In the genomic region with DNA sequence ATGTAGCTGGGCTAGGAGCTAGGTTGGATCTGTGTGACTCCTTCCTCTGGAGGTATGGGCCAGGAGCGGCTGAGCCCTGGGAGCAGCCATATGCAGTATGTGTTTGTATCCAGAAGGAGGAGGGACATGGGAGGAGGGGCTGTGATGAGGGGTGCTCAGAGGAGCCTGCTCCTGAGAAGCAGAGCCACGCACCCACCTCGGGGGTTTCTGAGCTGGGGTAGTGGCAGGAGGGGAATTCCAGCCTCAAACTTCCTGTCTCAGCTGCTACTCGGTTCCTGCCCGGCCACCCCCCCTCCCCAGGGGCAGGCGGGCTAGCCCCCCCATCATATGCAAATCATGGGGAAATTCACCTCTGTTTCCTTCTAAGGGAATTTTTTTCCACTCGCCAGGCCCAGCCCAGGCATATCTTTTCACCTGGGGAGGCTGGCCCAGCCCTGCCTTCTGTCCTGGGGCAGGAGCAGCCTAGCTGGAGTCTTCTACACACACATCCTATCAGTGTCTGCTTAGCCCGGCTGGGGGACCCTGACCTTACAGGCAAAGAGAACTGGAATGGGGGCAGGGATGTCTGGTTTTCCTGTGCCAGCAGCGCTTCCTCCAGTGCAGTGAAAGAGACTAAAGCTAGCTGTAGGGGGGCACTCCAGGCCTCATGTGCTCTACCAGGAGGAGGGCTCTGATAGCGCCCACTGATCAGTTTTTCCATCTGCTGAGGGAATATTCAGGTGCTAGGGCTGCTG, we compare ENCODE assay signal across 8 cellular contexts. TPM values are rescaled to one million over a fixed set of nuclear protein-coding genes. Genes with fewer than 3 reads are reported as not detected.
DNase-seq lines count a peak whose midpoint lies in the region; ATAC-seq and TF ChIP-seq lines count a peak whose summit lies in the region.

No MANE protein-coding gene starts in this region.

- peaks cover 45% of the 10 kb centered on the region for H3K4me1 ChIP-seq in GM23338 (ENCODE audit: insufficient read depth)
- peaks cover 72 to 90% (median 79%) of the 10 kb centered on the region in 4 donors for H3K4me1 ChIP-seq in esophagus muscularis mucosa
- peaks cover 67% of the 10 kb centered on the region for H3K4me1 ChIP-seq in osteoblast (ENCODE audit: insufficient read depth, low read length)
- peaks cover 3 to 76% (median 71%) of the 10 kb centered on the region in 4 donors for H3K4me1 ChIP-seq in tibial nerve

- 20% methylated on average over 10 of the region's 10 CpGs for WGBS in esophagus muscularis mucosa
- WGBS in tibial nerve, 2 donors: 29 to 31% methylated on average over 9 to 10 of the region's 10 CpGs

- peaks cover 22% of the 10 kb centered on the region for H3K27me3 Mint-ChIP-seq in GM23338 (ENCODE audit: insufficient read depth, low read depth, poor library complexity)

- H3K4me2 ChIP-seq in GM23338: peak overlapping the region; percentile 94
- peak overlapping the region; percentile 98 for H3K4me2 ChIP-seq in osteoblast (ENCODE audit: insufficient read depth, low read length)

- H3K4me3 ChIP-seq in GM23338 (peak overlapping the region; percentile 42), esophagus muscularis mucosa (peak overlapping the region; percentile 86 to 92 (median 92)), osteoblast (ENCODE audit: insufficient read depth, low read length) (peak overlapping the region; percentile 79), tibial nerve (peak overlapping the region; percentile 36 to 93 (median 76))

- DNase-seq in GDM1 (lab: John Stamatoyannopoulos, UW): peak; percentile 33
- DNase-seq in GM23338 (ENCODE audit: low spot score): peak; percentile 69
- peak; percentile 59 for DNase-seq in NCI-H510A (lab: John Stamatoyannopoulos, UW)
- peak; percentile 82 for DNase-seq in activated T-cell treated with anti-CD3 and anti-CD28 coated beads for 24 hours (ENCODE audit: low read depth)
- no peak for DNase-seq in esophagus muscularis mucosa (ENCODE audit: extremely low spot score)
- DNase-seq in osteoblast (ENCODE audit: insufficient read length, low spot score, missing footprints): peak; percentile 85
- no peak for DNase-seq in tibial nerve (ENCODE audit: low spot score in 2 of 2)
- DNase-seq in NCI-H2107 treated with DMSO at 0.1 percent for 48 hours (lab: John Stamatoyannopoulos, UW; ENCODE audit: unreplicated experiment): no peak

- peak overlapping the region; percentile 59 for H3K4me3 Mint-ChIP-seq in GM23338

- H3K36me3 ChIP-seq in GM23338 (ENCODE audit: insufficient read depth) (no peaks in the 10 kb centered on the region), esophagus muscularis mucosa (peaks cover 21 to 47% (median 39%) of the 10 kb centered on the region in 4 donors), osteoblast (ENCODE audit: insufficient read depth, low read length) (peaks cover 49% of the 10 kb centered on the region), tibial nerve (peaks cover 0 to 35% (median 5%) of the 10 kb centered on the region in 3 donors)

- peaks cover 29% of the 10 kb centered on the region for H3K79me2 ChIP-seq in GM23338 (replicated peaks; ENCODE audit: insufficient read depth)
- H3K79me2 ChIP-seq in osteoblast (ENCODE audit: insufficient read depth, low read length): peaks cover 81% of the 10 kb centered on the region

- H3K27ac Mint-ChIP-seq in GM23338: peak overlapping the region; percentile 95

- peaks cover 49% of the 10 kb centered on the region for H3K4me1 Mint-ChIP-seq in GM23338

- no peaks in the 10 kb centered on the region for H3F3A ChIP-seq in GM23338 (replicated peaks; ENCODE audit: low read depth)

- intact Hi-C loops in esophagus muscularis mucosa (cut with DNase I): no loop called here

- no peak overlapping the region for H2AFZ ChIP-seq in GM23338
- no peak overlapping the region for H2AFZ ChIP-seq in osteoblast (ENCODE audit: low read length)

- peaks cover 41% of the 10 kb centered on the region for H3K36me3 Mint-ChIP-seq in GM23338 (ENCODE audit: low read depth)

- H3K27me3 ChIP-seq in GM23338 (ENCODE audit: insufficient read depth): peaks cover 15% of the 10 kb centered on the region
- no peaks in the 10 kb centered on the region for H3K27me3 ChIP-seq in esophagus muscularis mucosa
- H3K27me3 ChIP-seq in osteoblast (ENCODE audit: insufficient read depth, low read length): no peaks in the 10 kb centered on the region
- H3K27me3 ChIP-seq in tibial nerve: no peaks in the 10 kb centered on the region

- no peaks in the 10 kb centered on the region for H3K9me2 ChIP-seq in GM23338 (ENCODE audit: insufficient read depth)

- no peak for TF ChIP-seq EP300 in esophagus muscularis mucosa (IDR thresholded peaks at IDR 0.05)
- no peak for TF ChIP-seq EP300 in tibial nerve (IDR thresholded peaks at IDR 0.05)

- no peak for TF ChIP-seq CTCF in GM23338 (conservative IDR thresholded peaks at IDR 0.05; ENCODE audit: low read depth in 2 of 2)
- no peak for TF ChIP-seq CTCF in esophagus muscularis mucosa (IDR thresholded peaks at IDR 0.05)
- no peak for TF ChIP-seq CTCF in osteoblast (IDR thresholded peaks at IDR 0.05; ENCODE audit: extremely low read depth, low read depth, low read length)
- no peak for TF ChIP-seq CTCF in tibial nerve (IDR thresholded peaks at IDR 0.05)

- H4K20me1 ChIP-seq in GM23338 (replicated peaks; ENCODE audit: insufficient read depth) (no peaks in the 10 kb centered on the region; the same call in 1 of the 2 replicates), osteoblast (ENCODE audit: insufficient read depth, low read length) (peaks cover 10% of the 10 kb centered on the region)

- no peaks in the 10 kb centered on the region for H3K9me3 Mint-ChIP-seq in GM23338

- no peak for TF ChIP-seq POLR2A in esophagus muscularis mucosa (IDR thresholded peaks at IDR 0.05; ENCODE audit: low read depth)
- TF ChIP-seq POLR2A in tibial nerve (IDR thresholded peaks at IDR 0.05): no peak

- no peaks in the 10 kb centered on the region for H3K9me3 ChIP-seq in esophagus muscularis mucosa
- no peaks in the 10 kb centered on the region for H3K9me3 ChIP-seq in osteoblast (ENCODE audit: low read depth, low read length)
- H3K9me3 ChIP-seq in tibial nerve: no peaks in the 10 kb centered on the region

- H3K27ac ChIP-seq in GM23338 (ENCODE audit: low read depth) (peak overlapping the region; percentile 90), esophagus muscularis mucosa (replicated peaks in 1 of 4) (peak overlapping the region; percentile 97 to 99 (median 98)), osteoblast (ENCODE audit: low read depth, low read length) (peak overlapping the region; percentile 92), tibial nerve (peak overlapping the region; percentile 69 to 98 (median 97))

- ATAC-seq in GM23338: peak; percentile 36

TF ChIP-seq in GM23338, 12 proteins besides CTCF, POLR2A, EP300 and RAD21 (continues in another document):
- TF ChIP-seq ZNF331 (CRISPR knock-in tag; IDR thresholded peaks at IDR 0.05; ENCODE audit: low read depth): no peak
- TF ChIP-seq EZH2phosphoT487 (IDR thresholded peaks at IDR 0.05; ENCODE audit: unreplicated experiment): no peak
- TF ChIP-seq EZH2 (IDR thresholded peaks at IDR 0.05; ENCODE audit: low read depth, unreplicated experiment): no peak
- TF ChIP-seq REST (IDR thresholded peaks at IDR 0.05; ENCODE audit: unreplicated experiment): no peak
- TF ChIP-seq STAT1 (IDR thresholded peaks at IDR 0.05; ENCODE audit: unreplicated experiment): no peak
- TF ChIP-seq NANOG (IDR thresholded peaks at IDR 0.05; ENCODE audit: borderline replicate concordance): no peak
- TF ChIP-seq JUNB (IDR thresholded peaks at IDR 0.05; ENCODE audit: unreplicated experiment): no peak
- no peak for TF ChIP-seq ETS1 (IDR thresholded peaks at IDR 0.05)
- no peak for TF ChIP-seq ZNF114 (CRISPR knock-in tag; IDR thresholded peaks at IDR 0.05)

RNA-seq across cellular contexts. Expression of gene ZC3H12A, which starts 3.0 kb away (rescaled TPM):
- 7.0 and 9.3 TPM in 2 replicates for total RNA-seq in GM23338 (2014; rRNA removed; shearing (Covaris generic))
- 7.3 and 9.0 TPM in 2 replicates for polyA plus RNA-seq in GM23338 (2016; fragmentation: Nextera tagmentation; extraction: Ambion mirVana)
- total RNA-seq in esophagus muscularis mucosa: 10 to 100 TPM in 3 of 4 donors, 1 to 10 TPM in 1; 9.6 to 23.5 (median 11.7) TPM
- 11.5 and 13.0 TPM in 2 replicates for total RNA-seq in osteoblast
- total RNA-seq in tibial nerve: 10 to 100 TPM in 3 of 4 donors, 1 to 10 TPM in 1; 7.9 to 15.7 (median 10.9) TPM

RNA-seq across cellular contexts. Expression of gene MEAF6, which starts 37.2 kb away (rescaled TPM):
- total RNA-seq in GM23338 (2014; rRNA removed; shearing (Covaris generic)): 58.9 and 64.5 TPM in 2 replicates
- 53.5 and 60.1 TPM in 2 replicates for polyA plus RNA-seq in GM23338 (2016; fragmentation: Nextera tagmentation; extraction: Ambion mirVana)
- total RNA-seq in esophagus muscularis mucosa (100 to 1,000 TPM in 1 of 4 donors, 10 to 100 TPM in 3; 55.2 to 100 (median 78.3) TPM), osteoblast (62.8 and 64.1 TPM in 2 replicates), tibial nerve (10 to 100 TPM; 33.3 to 59.4 (median 40.3) TPM)

Comparison
In these comparisons a context has a peak if more than half of its experiments do, and no peak if none do; other contexts are left out.
1. DNase-seq: peak in GDM1 (single experiment), GM23338 (single experiment), NCI-H510A (single experiment), activated T-cell treated with anti-CD3 and anti-CD28 coated beads for 24 hours (single experiment) and osteoblast (single experiment); none in esophagus muscularis mucosa (single experiment), tibial nerve (0 of 2) and NCI-H2107 treated with DMSO at 0.1 percent for 48 hours (single experiment).
2. Peak in every context shown above with its lines, with median percentiles within 50 percentile points of each other: H3K27ac ChIP-seq and H3K4me3 ChIP-seq.